ENCODE assay signal across 8 cellular contexts in genomic region chr5:61055434-61056006, GRCh38.
DNase-seq lines count a peak whose midpoint lies in the region; ATAC-seq and TF ChIP-seq lines count a peak whose summit lies in the region.

No MANE protein-coding gene starts in this region.

- TF ChIP-seq POLR2A in testis (IDR thresholded peaks at IDR 0.05): no peak

- H3K27me3 Mint-ChIP-seq in Caco-2 (ENCODE audit: insufficient read depth, unreplicated experiment): no peaks in the 10 kb centered on the region

- peaks cover 19% of the 10 kb centered on the region for H3K4me1 Mint-ChIP-seq in Caco-2 (ENCODE audit: low read depth, unreplicated experiment)

- peaks cover 46% of the 10 kb centered on the region for H3K79me2 ChIP-seq in GM23248 (ENCODE audit: insufficient read depth)

- no peak overlapping the region for H3K27ac Mint-ChIP-seq in Caco-2 (ENCODE audit: unreplicated experiment)

- no peak overlapping the region for H2AFZ ChIP-seq in GM23248

- H3K36me3 ChIP-seq in Caco-2 (ENCODE audit: control insufficient read depth, insufficient read depth, low read length): no peaks in the 10 kb centered on the region
- H3K36me3 ChIP-seq in GM23248 (ENCODE audit: low read depth): no peaks in the 10 kb centered on the region
- H3K36me3 ChIP-seq in testis (ENCODE audit: low read depth, missing control alignments): no peaks in the 10 kb centered on the region

- H3K4me1 ChIP-seq in Caco-2 (peaks cover 26% of the 10 kb centered on the region), GM23248 (ENCODE audit: insufficient read depth) (peaks cover 38% of the 10 kb centered on the region), testis (no peaks in the 10 kb centered on the region)

- H3K27me3 ChIP-seq in Caco-2 (replicated peaks; ENCODE audit: control insufficient read depth, insufficient read depth, low read length) (no peaks in the 10 kb centered on the region), GM23248 (replicated peaks; ENCODE audit: insufficient read depth) (no peaks in the 10 kb centered on the region), testis (no peaks in the 10 kb centered on the region)

- no peaks in the 10 kb centered on the region for H3K36me3 Mint-ChIP-seq in Caco-2 (ENCODE audit: insufficient read depth, unreplicated experiment)

- POLR2A ChIA-PET in Caco-2 (lab: Charles Lee): no interaction called here

- no peaks in the 10 kb centered on the region for H3K9me2 ChIP-seq in GM23248 (ENCODE audit: insufficient read depth)

- no peaks in the 10 kb centered on the region for H4K20me1 ChIP-seq in GM23248 (ENCODE audit: insufficient read depth)

- in situ Hi-C loops in GM23248 (cut with MboI): no loop called here

- no TSS peak for BruUV-seq in Caco-2 (replicated peaks; lab: Mats Ljungman, UMichigan)

- CTCF ChIA-PET in Caco-2 (lab: Charles Lee): interaction anchor here (0.8 kb wide), 1 partner anchor 276 kb away, joined by 3 read pairs; no protein-coding TSS in a partner anchor

- H3K27ac ChIP-seq in GM23248 (no peak overlapping the region), VCaP (no peak overlapping the region), testis (no peak overlapping the region)

- H3K4me2 ChIP-seq in GM23248 (ENCODE audit: unreplicated experiment): no peak overlapping the region

- TF ChIP-seq CTCF in Caco-2 (IDR thresholded peaks at IDR 0.05; ENCODE audit: insufficient read depth in 1 of 2, low read depth in 1 of 2, low read length in 1 of 2, severe bottlenecking in 1 of 2, unreplicated experiment in 1 of 2): peak; percentile 73 to 78
- TF ChIP-seq CTCF in VCaP (conservative IDR thresholded peaks at IDR 0.05): peak; percentile 90
- TF ChIP-seq CTCF in testis (IDR thresholded peaks at IDR 0.05): peak; percentile 10 to 38 (median 24)
- TF ChIP-seq CTCF in omental fat pad (IDR thresholded peaks at IDR 0.05): no peak

- H3K9me3 ChIP-seq in Caco-2: no peaks in the 10 kb centered on the region
- no peaks in the 10 kb centered on the region for H3K9me3 ChIP-seq in GM23248 (ENCODE audit: low read depth)
- H3K9me3 ChIP-seq in testis: no peaks in the 10 kb centered on the region

- no peaks in the 10 kb centered on the region for H3K9me3 Mint-ChIP-seq in Caco-2 (ENCODE audit: unreplicated experiment)

- no peak overlapping the region for H3K4me3 ChIP-seq in Caco-2 (ENCODE audit: low read depth, low read length)
- no peak overlapping the region for H3K4me3 ChIP-seq in GM23248
- no peak overlapping the region for H3K4me3 ChIP-seq in testis

- no peak overlapping the region for H3K4me3 Mint-ChIP-seq in Caco-2 (ENCODE audit: unreplicated experiment)

- H3F3A ChIP-seq in GM23248 (ENCODE audit: insufficient read depth): peaks cover 16% of the 10 kb centered on the region

- DNase-seq in Caco-2 (peak in 1 of 2 experiments; percentile 43), GM23248 (peak; percentile 58), NCI-H2081 treated with DMSO at 0.1 percent for 48 hours (lab: John Stamatoyannopoulos, UW) (peak; percentile 10), hepatic stellate cell (ENCODE audit: low spot score) (peak; percentile 16), testis (no peak), T-helper 9 cell (no peak), omental fat pad (ENCODE audit: low spot score) (no peak)

- intact Hi-C loops in Caco-2 (cut with micrococcal nuclease; ENCODE audit: unreplicated experiment) (loop anchor here (1.0 to 10.0 kb wide), 6 partner anchors 84 to 879 kb away; partner anchors contain the start of gene SMIM15), testis (cut with DNase I; ENCODE audit: low total_unique reads) (no loop called here)

- H3K9ac ChIP-seq in GM23248: no peak overlapping the region

- ATAC-seq in omental fat pad (ENCODE audit: low FRiP score): no peak

Comparison
In these comparisons a context has a peak if more than half of its experiments do, and no peak if none do; other contexts are left out.
1. DNase-seq: peak in GM23248 (single experiment), NCI-H2081 treated with DMSO at 0.1 percent for 48 hours (single experiment) and hepatic stellate cell (single experiment); none in testis (single experiment), T-helper 9 cell (single experiment) and omental fat pad (single experiment).
2. CTCF ChIP-seq: peak in Caco-2 (2 of 2), VCaP (single experiment) and testis (3 of 3); none in omental fat pad (0 of 3).